ENCODE assay signal across 1 cellular context in the genomic region with DNA sequence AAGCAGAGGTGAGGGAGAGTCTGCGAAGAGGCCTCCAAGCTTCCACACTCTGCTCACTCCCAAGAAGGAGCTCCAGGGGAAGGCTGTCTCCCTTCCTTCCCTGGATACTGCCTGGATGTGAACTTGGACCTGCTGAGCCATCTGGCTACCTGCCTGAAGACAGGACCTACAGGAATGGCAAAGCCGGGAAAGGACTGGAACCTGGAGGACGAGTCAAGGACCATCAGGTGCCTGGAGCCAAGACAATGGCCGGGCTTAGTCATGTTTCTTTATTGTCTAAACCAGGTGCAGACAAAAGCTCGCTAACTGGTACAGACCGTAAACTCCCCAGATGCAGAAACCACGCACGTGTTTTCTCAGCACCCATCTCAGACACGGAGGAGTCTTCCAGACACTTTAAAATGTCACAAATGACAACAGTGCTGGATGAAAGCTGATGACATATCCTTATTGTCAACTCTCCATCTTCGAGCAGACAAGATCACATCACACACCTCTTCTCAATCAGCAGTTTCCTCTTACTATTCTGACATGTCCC.
TF ChIP-seq lines count a peak whose summit lies in the region.

No MANE protein-coding gene starts in this region.

TF ChIP-seq in HepG2, 621 proteins besides CTCF, POLR2A, EP300 and RAD21:
- TF ChIP-seq SAP130 (CRISPR knock-in tag; IDR thresholded peaks at IDR 0.05; ENCODE audit: low read depth) (no peak), SOX6 (IDR thresholded peaks at IDR 0.05) (no peak), SOX6 (CRISPR knock-in tag; IDR thresholded peaks at IDR 0.05) (no peak), MED13 (CRISPR knock-in tag; IDR thresholded peaks at IDR 0.05) (no peak), SPEN (CRISPR knock-in tag; IDR thresholded peaks at IDR 0.05; ENCODE audit: low read depth) (no peak), RFXAP (CRISPR knock-in tag; IDR thresholded peaks at IDR 0.05; ENCODE audit: borderline replicate concordance) (no peak), KLF6 (CRISPR knock-in tag; IDR thresholded peaks at IDR 0.05) (no peak)
- TF ChIP-seq, protein P1, sequence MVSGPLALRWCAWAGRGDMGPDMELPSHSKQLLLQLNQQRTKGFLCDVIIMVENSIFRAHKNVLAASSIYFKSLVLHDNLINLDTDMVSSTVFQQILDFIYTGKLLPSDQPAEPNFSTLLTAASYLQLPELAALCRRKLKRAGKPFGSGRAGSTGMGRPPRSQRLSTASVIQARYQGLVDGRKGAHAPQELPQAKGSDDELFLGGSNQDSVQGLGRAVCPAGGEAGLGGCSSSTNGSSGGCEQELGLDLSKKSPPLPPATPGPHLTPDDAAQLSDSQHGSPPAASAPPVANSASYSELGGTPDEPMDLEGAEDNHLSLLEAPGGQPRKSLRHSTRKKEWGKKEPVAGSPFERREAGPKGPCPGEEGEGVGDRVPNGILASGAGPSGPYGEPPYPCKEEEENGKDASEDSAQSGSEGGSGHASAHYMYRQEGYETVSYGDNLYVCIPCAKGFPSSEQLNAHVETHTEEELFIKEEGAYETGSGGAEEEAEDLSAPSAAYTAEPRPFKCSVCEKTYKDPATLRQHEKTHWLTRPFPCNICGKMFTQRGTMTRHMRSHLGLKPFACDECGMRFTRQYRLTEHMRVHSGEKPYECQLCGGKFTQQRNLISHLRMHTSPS (CRISPR knock-in tag; IDR thresholded peaks at IDR 0.05; ENCODE audit: low read depth): no peak
- TF ChIP-seq, protein P2, sequence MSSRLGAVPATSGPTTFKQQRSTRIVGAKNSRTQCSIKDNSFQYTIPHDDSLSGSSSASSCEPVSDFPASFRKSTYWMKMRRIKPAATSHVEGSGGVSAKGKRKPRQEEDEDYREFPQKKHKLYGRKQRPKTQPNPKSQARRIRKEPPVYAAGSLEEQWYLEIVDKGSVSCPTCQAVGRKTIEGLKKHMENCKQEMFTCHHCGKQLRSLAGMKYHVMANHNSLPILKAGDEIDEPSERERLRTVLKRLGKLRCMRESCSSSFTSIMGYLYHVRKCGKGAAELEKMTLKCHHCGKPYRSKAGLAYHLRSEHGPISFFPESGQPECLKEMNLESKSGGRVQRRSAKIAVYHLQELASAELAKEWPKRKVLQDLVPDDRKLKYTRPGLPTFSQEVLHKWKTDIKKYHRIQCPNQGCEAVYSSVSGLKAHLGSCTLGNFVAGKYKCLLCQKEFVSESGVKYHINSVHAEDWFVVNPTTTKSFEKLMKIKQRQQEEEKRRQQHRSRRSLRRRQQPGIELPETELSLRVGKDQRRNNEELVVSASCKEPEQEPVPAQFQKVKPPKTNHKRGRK (CRISPR knock-in tag; IDR thresholded peaks at IDR 0.05): no peak
- TF ChIP-seq, protein P3, sequence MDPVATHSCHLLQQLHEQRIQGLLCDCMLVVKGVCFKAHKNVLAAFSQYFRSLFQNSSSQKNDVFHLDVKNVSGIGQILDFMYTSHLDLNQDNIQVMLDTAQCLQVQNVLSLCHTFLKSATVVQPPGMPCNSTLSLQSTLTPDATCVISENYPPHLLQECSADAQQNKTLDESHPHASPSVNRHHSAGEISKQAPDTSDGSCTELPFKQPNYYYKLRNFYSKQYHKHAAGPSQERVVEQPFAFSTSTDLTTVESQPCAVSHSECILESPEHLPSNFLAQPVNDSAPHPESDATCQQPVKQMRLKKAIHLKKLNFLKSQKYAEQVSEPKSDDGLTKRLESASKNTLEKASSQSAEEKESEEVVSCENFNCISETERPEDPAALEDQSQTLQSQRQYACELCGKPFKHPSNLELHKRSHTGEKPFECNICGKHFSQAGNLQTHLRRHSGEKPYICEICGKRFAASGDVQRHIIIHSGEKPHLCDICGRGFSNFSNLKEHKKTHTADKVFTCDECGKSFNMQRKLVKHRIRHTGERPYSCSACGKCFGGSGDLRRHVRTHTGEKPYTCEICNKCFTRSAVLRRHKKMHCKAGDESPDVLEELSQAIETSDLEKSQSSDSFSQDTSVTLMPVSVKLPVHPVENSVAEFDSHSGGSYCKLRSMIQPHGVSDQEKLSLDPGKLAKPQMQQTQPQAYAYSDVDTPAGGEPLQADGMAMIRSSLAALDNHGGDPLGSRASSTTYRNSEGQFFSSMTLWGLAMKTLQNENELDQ (CRISPR knock-in tag; IDR thresholded peaks at IDR 0.05; ENCODE audit: borderline replicate concordance): no peak
- TF ChIP-seq, protein P4, sequence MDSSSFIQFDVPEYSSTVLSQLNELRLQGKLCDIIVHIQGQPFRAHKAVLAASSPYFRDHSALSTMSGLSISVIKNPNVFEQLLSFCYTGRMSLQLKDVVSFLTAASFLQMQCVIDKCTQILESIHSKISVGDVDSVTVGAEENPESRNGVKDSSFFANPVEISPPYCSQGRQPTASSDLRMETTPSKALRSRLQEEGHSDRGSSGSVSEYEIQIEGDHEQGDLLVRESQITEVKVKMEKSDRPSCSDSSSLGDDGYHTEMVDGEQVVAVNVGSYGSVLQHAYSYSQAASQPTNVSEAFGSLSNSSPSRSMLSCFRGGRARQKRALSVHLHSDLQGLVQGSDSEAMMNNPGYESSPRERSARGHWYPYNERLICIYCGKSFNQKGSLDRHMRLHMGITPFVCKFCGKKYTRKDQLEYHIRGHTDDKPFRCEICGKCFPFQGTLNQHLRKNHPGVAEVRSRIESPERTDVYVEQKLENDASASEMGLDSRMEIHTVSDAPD (CRISPR knock-in tag; IDR thresholded peaks at IDR 0.05): no peak
